ENCODE assay signal across 22 cellular contexts in the genomic region with DNA sequence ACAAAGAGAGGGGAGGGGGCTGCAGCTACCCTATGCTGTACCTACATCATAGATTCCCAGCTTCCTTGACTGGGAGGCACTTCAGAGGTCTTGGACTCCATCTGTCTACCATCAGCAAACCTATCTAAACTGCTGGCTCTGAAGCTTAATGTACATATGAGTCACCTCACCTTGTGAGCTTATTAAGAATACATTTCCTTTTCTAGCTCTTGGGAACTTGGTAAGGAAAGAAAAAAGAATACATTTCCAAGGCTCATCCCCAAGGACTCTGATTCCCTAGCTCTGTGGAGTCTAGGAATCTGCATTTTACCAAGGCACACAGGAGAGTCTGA. TPM values are rescaled to one million over a fixed set of nuclear protein-coding genes. Genes with fewer than 3 reads are reported as not detected.
DNase-seq lines count a peak whose midpoint lies in the region; ATAC-seq, FAIRE-seq and TF ChIP-seq lines count a peak whose summit lies in the region.
"Had no signal": no experiment of that assay in that cellular context is flagged by ENCODE, and none has a peak within 500 bp of the region (broad histone marks: within the 10 kb centered on the region; RNA-seq: fewer than 3 reads in every experiment).

No MANE protein-coding gene starts in this region.

- H3K4me2 ChIP-seq in osteoblast (ENCODE audit: insufficient read depth, low read length), result no peak overlapping the region

- DNase-seq in HCEC 1CT (peak; percentile 45), astrocyte of the spinal cord (ENCODE audit: low read depth, low spot score) (peak; percentile 33), hepatic stellate cell (ENCODE audit: low spot score) (peak; percentile 28), small intestine (peak; percentile 79), germinal center (ENCODE audit: low spot score) (no peak), osteoblast (ENCODE audit: insufficient read length, low spot score, missing footprints) (no peak), hypothalamus (lab: John Stamatoyannopoulos, UW) (no peak)
- DNase-seq: activated CD8-positive, alpha-beta T cell treated with anti-CD3 and anti-CD28 coated beads, Interleukin-2, amount 10 ng/mL, durations not matched to agents 7 days and 5 days; activated naive CD8-positive, alpha-beta T cell treated with anti-CD3 and anti-CD28 coated beads, Interleukin-2, amount 50 U/mL, for 24 hours; immature natural killer cell; midbrain; NCI-H187 treated with DMSO at 0.1 percent for 48 hours; NCI-H524 treated with DMSO at 0.1 percent for 48 hours; T-helper 1 cell had no signal

- no peaks in the 10 kb centered on the region for H3K79me2 ChIP-seq in osteoblast (ENCODE audit: insufficient read depth, low read length)

- TF ChIP-seq CTCF in astrocyte of the spinal cord (IDR thresholded peaks at IDR 0.05; ENCODE audit: low read depth, low read length) (no peak), osteoblast (IDR thresholded peaks at IDR 0.05; ENCODE audit: extremely low read depth, low read depth, low read length) (no peak)

- H3K27me3 ChIP-seq in small intestine (ENCODE audit: control insufficient read depth in 2 of 2, insufficient read depth in 2 of 2, low read length in 2 of 2), result no peaks in the 10 kb centered on the region
- peaks cover 45% of the 10 kb centered on the region for H3K27me3 ChIP-seq in osteoblast (ENCODE audit: insufficient read depth, low read length)
- H3K27me3 ChIP-seq: tibial nerve had no signal

- H3K4me1 ChIP-seq in small intestine (ENCODE audit: control insufficient read depth in 2 of 2, insufficient read depth in 1 of 2, low read depth in 1 of 2, low read length in 1 of 2) (peaks cover 0 to 3% of the 10 kb centered on the region in 2 donors), osteoblast (ENCODE audit: insufficient read depth, low read length) (peaks cover 3% of the 10 kb centered on the region)

- H3K36me3 ChIP-seq in small intestine (ENCODE audit: control insufficient read depth in 2 of 2, insufficient read depth in 2 of 2, low read length in 2 of 2) (peaks cover 0 to 3% of the 10 kb centered on the region in 2 donors), osteoblast (ENCODE audit: insufficient read depth, low read length) (no peaks in the 10 kb centered on the region)
- H3K36me3 ChIP-seq: neutrophil, tibial nerve had no signal

- no peak overlapping the region for H3K4me3 ChIP-seq in astrocyte of the spinal cord (ENCODE audit: low read depth, low read length)
- H3K4me3 ChIP-seq in small intestine (ENCODE audit: low read depth in 1 of 2, low read length in 2 of 2), result peak overlapping the region in 1 of 2 donors; percentile 28
- no peak overlapping the region for H3K4me3 ChIP-seq in osteoblast (ENCODE audit: insufficient read depth, low read length)
- H3K4me3 ChIP-seq: tibial nerve had no signal

- H3K27ac ChIP-seq in small intestine (ENCODE audit: low read depth in 1 of 2, low read length in 1 of 2), result peak overlapping the region; percentile 53 to 61
- no peak overlapping the region for H3K27ac ChIP-seq in osteoblast (ENCODE audit: low read depth, low read length)
- H3K27ac ChIP-seq: neutrophil had no signal

- H4K20me1 ChIP-seq in osteoblast (ENCODE audit: insufficient read depth, low read length), result no peaks in the 10 kb centered on the region

- no peaks in the 10 kb centered on the region for H3K9me3 ChIP-seq in small intestine (ENCODE audit: control insufficient read depth, low read depth)
- H3K9me3 ChIP-seq in osteoblast (ENCODE audit: low read depth, low read length), result no peaks in the 10 kb centered on the region
- H3K9me3 ChIP-seq: neutrophil, tibial nerve had no signal

- ATAC-seq in GM19463 (IDR thresholded peaks at IDR 0.05; ENCODE audit: unreplicated experiment), result no peak
- ATAC-seq: activated CD8-positive, alpha-beta T cell treated with anti-CD3 and anti-CD28 coated beads, Interleukin-2, amount 10 ng/mL, durations not matched to agents 7 days and 5 days had no signal

- in situ Hi-C loops in astrocyte of the spinal cord (cut with HindIII; ENCODE audit: low sequenced_read_pairs), result no loop called here

- no peak for FAIRE-seq in small intestine (lab: Jason Lieb, UNC)
- FAIRE-seq: endometrium, GM19239, RCC 7860 had no signal

- H2AFZ ChIP-seq in osteoblast (ENCODE audit: low read length), result no peak overlapping the region

RNA-seq across cellular contexts. Expression of a gene that starts 50.0 kb away (rescaled TPM):
- 10 to 100 TPM in 1 of 3 donors, under 1 TPM in 2; 0.22 to 27.0 (median 0.54) TPM for polyA plus RNA-seq in small intestine
- 0.29 and 0.36 TPM in 2 replicates for total RNA-seq in osteoblast
- total RNA-seq: activated CD8-positive, alpha-beta T cell treated with anti-CD3 and anti-CD28 coated beads, Interleukin-2, amount 10 ng/mL, durations not matched to agents 7 days and 5 days; glomerular endothelial cell; MCF 10A had no signal
- polyA plus RNA-seq: immature natural killer cell had no signal

Comparison
In these comparisons a context has a peak if more than half of its experiments do, and no peak if none do; other contexts are left out.
1. DNase-seq: peak in HCEC 1CT (single experiment), astrocyte of the spinal cord (single experiment), hepatic stellate cell (single experiment) and small intestine (single experiment); none in germinal center (single experiment), osteoblast (single experiment) and hypothalamus (0 of 51).